24 cellular contexts compared by ENCODE assay signal in genomic region chr2:41913311-41913710, GRCh38.
"Had no signal": no experiment of that assay in that cellular context is flagged by ENCODE, and none has a peak within 500 bp of the region (broad histone marks: within the 10 kb centered on the region; RNA-seq: fewer than 3 reads in every experiment).

No MANE protein-coding gene starts in this region.

- H3K9me3 ChIP-seq: adrenal gland, breast epithelium, esophagus squamous epithelium, suprapubic skin, tibial nerve had no signal

- H3K36me3 ChIP-seq: adrenal gland, breast epithelium, esophagus squamous epithelium, suprapubic skin, tibial nerve had no signal

- H2AFZ ChIP-seq: parathyroid adenoma had no signal

- ATAC-seq: activated CD4-positive, alpha-beta T cell treated with anti-CD3 and anti-CD28 coated beads for 36 hours; activated naive CD4-positive, alpha-beta T cell treated with anti-CD3 and anti-CD28 coated beads, Interleukin-2, amount 50 U/mL, for 72 hours; activated T-helper 17 cell treated with anti-CD3 and anti-CD28 coated beads, Interleukin-2, amount 50 U/mL, for 72 hours; stimulated activated naive CD8-positive, alpha-beta T cell treated with anti-CD3 and anti-CD28 coated beads, Interleukin-15, amount 100 ng/mL, for 72 hours had no signal

- DNase-seq: activated B cell treated with CpG ODN at 0.5 μM for 24 hours; activated CD4-positive, alpha-beta T cell treated with anti-CD3 and anti-CD28 coated beads for 36 hours; activated CD4-positive, alpha-beta T cell treated with anti-CD3 and anti-CD28 coated beads, Interleukin-2, amount 50 U/mL, for 4 hours; activated CD8-positive, alpha-beta memory T cell treated with anti-CD3 and anti-CD28 coated beads for 24 hours; activated CD8-positive, alpha-beta memory T cell treated with anti-CD3 and anti-CD28 coated beads, Interleukin-2, amount 50 U/mL, for 4 hours; activated T-cell treated with anti-CD3 and anti-CD28 coated beads, Interleukin-2, amount 50 U/mL, for 24 hours; cerebellar nuclear complex; esophagus squamous epithelium; mesenchymal stem cell; nephron progenitor cell; stimulated activated CD4-positive, alpha-beta T cell treated with anti-CD3 and anti-CD28 coated beads, Interleukin-12 subunit alpha, Interleukin-12 subunit beta, amount 100 ng/mL, for 4 hours; stimulated activated CD4-positive, alpha-beta T cell treated with anti-CD3 and anti-CD28 coated beads, Interleukin-4, amount 100 ng/mL, for 4 hours; stimulated activated naive CD8-positive, alpha-beta T cell treated with anti-CD3 and anti-CD28 coated beads, Interleukin-15, amount 100 ng/mL, for 72 hours; T1000 had no signal

- H3K27ac ChIP-seq: breast epithelium, esophagus squamous epithelium, parathyroid adenoma, suprapubic skin had no signal

- H3K4me1 ChIP-seq: adrenal gland, breast epithelium, parathyroid adenoma had no signal

- H3K79me2 ChIP-seq: parathyroid adenoma had no signal

- H3K9ac ChIP-seq: parathyroid adenoma had no signal

- H3K4me3 ChIP-seq: adrenal gland, breast epithelium, coronary artery, esophagus squamous epithelium, suprapubic skin, tibial nerve had no signal

- FAIRE-seq: astrocyte, urothelium cell line had no signal

- H3K27me3 ChIP-seq: adrenal gland, breast epithelium, suprapubic skin, tibial nerve had no signal
